ENCODE assay signal across 8 cellular contexts in genomic region chr16:31873556-31874353, GRCh38. TPM values are rescaled to one million over a fixed set of nuclear protein-coding genes. Genes with fewer than 3 reads are reported as not detected.
DNase-seq lines count a peak whose midpoint lies in the region; ATAC-seq and TF ChIP-seq lines count a peak whose summit lies in the region.

ZNF267 (plus strand) TSS chr16:31873807; CDS start chr16:31873967, 160 bp downstream.

- peaks cover 41% of the 10 kb centered on the region for H3K36me3 ChIP-seq in Karpas-422 (ENCODE audit: insufficient read depth, low read length)

- H3K79me2 ChIP-seq in Karpas-422 (ENCODE audit: low read length), result peaks cover 52% of the 10 kb centered on the region

- peak within 1 kb of the TSS; percentile 58; the same call in 1 of the 2 replicates for H2AFZ ChIP-seq in Karpas-422 (ENCODE audit: low read length)

- peak; percentile 41 for ATAC-seq in GM21737 (IDR thresholded peaks at IDR 0.05; ENCODE audit: unreplicated experiment)

- no peak for TF ChIP-seq CTCF in nephron (IDR thresholded peaks at IDR 0.05; ENCODE audit: unreplicated experiment in 3 of 3)

- intact Hi-C loops in activated T-helper 2 cell treated with anti-CD3 and anti-CD28 coated beads, Interferon-gamma antibody, Interleukin-2, Interleukin-4, amounts not matched to agents 10 μg/mL and 5 μg/mL and 100 μg/mL, durations not matched to agents 14 hours and 24 hours and 36 hours (cut with micrococcal nuclease), result loop anchor here (10.0 kb wide), 1 partner anchor 769 kb away; the partner anchor contains the start of gene BCKDK

- peaks cover 61% of the 10 kb centered on the region for H3K4me1 Mint-ChIP-seq in activated T-helper 2 cell treated with anti-CD3 and anti-CD28 coated beads, Interferon-gamma antibody, Interleukin-2, Interleukin-4, amounts not matched to agents 10 μg/mL and 5 μg/mL and 100 μg/mL, durations not matched to agents 14 hours and 24 hours and 36 hours (ENCODE audit: low read depth)
- peaks cover 22% of the 10 kb centered on the region for H3K4me1 Mint-ChIP-seq in nephron
- peaks cover 86% of the 10 kb centered on the region for H3K4me1 Mint-ChIP-seq in stimulated activated naive CD8-positive, alpha-beta T cell treated with anti-CD3 and anti-CD28 coated beads, Interleukin-15, Interleukin-2, amounts not matched to agents 100 ng/mL and 50 ng/mL, for 24 hours (ENCODE audit: low read depth)

- H3K4me3 Mint-ChIP-seq in activated T-helper 2 cell treated with anti-CD3 and anti-CD28 coated beads, Interferon-gamma antibody, Interleukin-2, Interleukin-4, amounts not matched to agents 10 μg/mL and 5 μg/mL and 100 μg/mL, durations not matched to agents 14 hours and 24 hours and 36 hours (ENCODE audit: low read depth), result peak within 1 kb of the TSS; percentile 99
- H3K4me3 Mint-ChIP-seq in nephron, result peak within 1 kb of the TSS; percentile 95 to 99 (median 98)
- H3K4me3 Mint-ChIP-seq in stimulated activated naive CD8-positive, alpha-beta T cell treated with anti-CD3 and anti-CD28 coated beads, Interleukin-15, Interleukin-2, amounts not matched to agents 100 ng/mL and 50 ng/mL, for 24 hours, result peak within 1 kb of the TSS; percentile 97

- peak within 1 kb of the TSS; percentile 98 for H3K27ac Mint-ChIP-seq in activated T-helper 2 cell treated with anti-CD3 and anti-CD28 coated beads, Interferon-gamma antibody, Interleukin-2, Interleukin-4, amounts not matched to agents 10 μg/mL and 5 μg/mL and 100 μg/mL, durations not matched to agents 14 hours and 24 hours and 36 hours
- peak within 1 kb of the TSS; percentile 62 to 99 (median 98) for H3K27ac Mint-ChIP-seq in nephron
- H3K27ac Mint-ChIP-seq in stimulated activated naive CD8-positive, alpha-beta T cell treated with anti-CD3 and anti-CD28 coated beads, Interleukin-15, Interleukin-2, amounts not matched to agents 100 ng/mL and 50 ng/mL, for 24 hours, result peak within 1 kb of the TSS; percentile 99

- H3K4me1 ChIP-seq in Karpas-422 (ENCODE audit: low read length), result peaks cover 36% of the 10 kb centered on the region

- H3K9ac ChIP-seq in Karpas-422 (ENCODE audit: low read length), result peak within 1 kb of the TSS; percentile 99

- no peaks in the 10 kb centered on the region for H3K27me3 ChIP-seq in Karpas-422 (ENCODE audit: low read length)

- peaks cover 26% of the 10 kb centered on the region; the same call in 1 of the 2 replicates for H3K9me3 ChIP-seq in Karpas-422 (ENCODE audit: low read length)

- peak; percentile 60 for DNase-seq in DMS53 treated with DMSO at 0.1 percent for 48 hours (lab: John Stamatoyannopoulos, UW; ENCODE audit: unreplicated experiment)
- peak; percentile 98 for DNase-seq in Karpas-422
- DNase-seq in RPMI8226, result peak; percentile 98
- DNase-seq in activated T-helper 2 cell treated with anti-CD3 and anti-CD28 coated beads, Interferon-gamma antibody, Interleukin-2, Interleukin-4, amounts not matched to agents 10 μg/mL and 5 μg/mL and 100 μg/mL, durations not matched to agents 14 hours and 24 hours and 36 hours (ENCODE audit: low spot score), result peak; percentile 90
- peak; percentile 90 for DNase-seq in fibroblast of peridontal ligament (ENCODE audit: extremely low read depth)

- H3K9me3 Mint-ChIP-seq in activated T-helper 2 cell treated with anti-CD3 and anti-CD28 coated beads, Interferon-gamma antibody, Interleukin-2, Interleukin-4, amounts not matched to agents 10 μg/mL and 5 μg/mL and 100 μg/mL, durations not matched to agents 14 hours and 24 hours and 36 hours, result peaks cover 10% of the 10 kb centered on the region
- no peaks in the 10 kb centered on the region for H3K9me3 Mint-ChIP-seq in nephron
- H3K9me3 Mint-ChIP-seq in stimulated activated naive CD8-positive, alpha-beta T cell treated with anti-CD3 and anti-CD28 coated beads, Interleukin-15, Interleukin-2, amounts not matched to agents 100 ng/mL and 50 ng/mL, for 24 hours, result no peaks in the 10 kb centered on the region

- H3K4me3 ChIP-seq in Karpas-422 (ENCODE audit: low read length), result peak within 1 kb of the TSS; percentile 96

- no peaks in the 10 kb centered on the region for H3K9me2 ChIP-seq in Karpas-422 (replicated peaks; ENCODE audit: insufficient read depth, low read length)

- peaks cover 51% of the 10 kb centered on the region for H3K36me3 Mint-ChIP-seq in activated T-helper 2 cell treated with anti-CD3 and anti-CD28 coated beads, Interferon-gamma antibody, Interleukin-2, Interleukin-4, amounts not matched to agents 10 μg/mL and 5 μg/mL and 100 μg/mL, durations not matched to agents 14 hours and 24 hours and 36 hours (ENCODE audit: low read depth)
- peaks cover 29% of the 10 kb centered on the region for H3K36me3 Mint-ChIP-seq in nephron (ENCODE audit: low read depth)
- H3K36me3 Mint-ChIP-seq in stimulated activated naive CD8-positive, alpha-beta T cell treated with anti-CD3 and anti-CD28 coated beads, Interleukin-15, Interleukin-2, amounts not matched to agents 100 ng/mL and 50 ng/mL, for 24 hours (ENCODE audit: low read depth), result peaks cover 43% of the 10 kb centered on the region

- H3K27ac ChIP-seq in Karpas-422 (ENCODE audit: low read length), result peak within 1 kb of the TSS; percentile 91

- H3K4me2 ChIP-seq in Karpas-422 (ENCODE audit: low read depth, low read length, poor library complexity, severe bottlenecking), result peak within 1 kb of the TSS; percentile 67

- H4K20me1 ChIP-seq in Karpas-422 (ENCODE audit: insufficient read depth, low read depth, low read length), result no peaks in the 10 kb centered on the region; the same call in 1 of the 2 replicates

- H3K27me3 Mint-ChIP-seq in activated T-helper 2 cell treated with anti-CD3 and anti-CD28 coated beads, Interferon-gamma antibody, Interleukin-2, Interleukin-4, amounts not matched to agents 10 μg/mL and 5 μg/mL and 100 μg/mL, durations not matched to agents 14 hours and 24 hours and 36 hours (ENCODE audit: low read depth), result no peaks in the 10 kb centered on the region
- peaks cover 3% of the 10 kb centered on the region for H3K27me3 Mint-ChIP-seq in nephron (ENCODE audit: low read depth)
- no peaks in the 10 kb centered on the region for H3K27me3 Mint-ChIP-seq in stimulated activated naive CD8-positive, alpha-beta T cell treated with anti-CD3 and anti-CD28 coated beads, Interleukin-15, Interleukin-2, amounts not matched to agents 100 ng/mL and 50 ng/mL, for 24 hours

RNA-seq across cellular contexts. Expression of gene ZNF267, which starts in this region (rescaled TPM):
- total RNA-seq in Karpas-422 (2014; rRNA removed; shearing (Covaris generic); ENCODE audit: low replicate concordance), result 19.9 and 30.9 TPM in 2 replicates
- 58.5 and 68.5 TPM in 2 replicates for total RNA-seq in activated T-helper 2 cell treated with anti-CD3 and anti-CD28 coated beads, Interferon-gamma antibody, Interleukin-2, Interleukin-4, amounts not matched to agents 10 μg/mL and 5 μg/mL and 100 μg/mL, durations not matched to agents 14 hours and 24 hours and 36 hours

Comparison
In these comparisons a context has a peak if more than half of its experiments do, and no peak if none do; other contexts are left out.
1. Peak in every context shown above with its lines: DNase-seq, ATAC-seq, H3K4me3 ChIP-seq and H3K27ac ChIP-seq.